ENCODE assay signal across 23 cellular contexts in the genomic region with DNA sequence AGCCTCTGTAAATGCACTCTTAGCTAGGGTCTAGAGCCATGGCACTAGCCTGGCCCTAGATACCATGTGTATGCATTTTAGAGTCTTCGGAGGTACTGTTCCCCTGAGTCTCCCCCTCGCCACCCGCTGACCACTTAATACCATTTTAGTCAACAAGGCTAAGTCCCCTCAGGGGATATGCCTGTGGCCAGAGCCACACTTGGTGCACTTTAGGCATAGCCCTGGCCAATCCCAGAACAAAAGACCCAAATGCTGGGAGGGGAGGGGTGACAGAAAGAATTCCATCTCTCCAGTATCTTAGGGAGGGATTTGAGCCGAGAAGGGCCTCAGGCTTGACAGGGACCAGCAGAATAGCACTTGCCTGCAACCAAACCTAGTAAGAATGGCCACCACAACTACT. TPM values are rescaled to one million over a fixed set of nuclear protein-coding genes. Genes with fewer than 3 reads are reported as not detected.
DNase-seq lines count a peak whose midpoint lies in the region; ATAC-seq and TF ChIP-seq lines count a peak whose summit lies in the region.
"Had no signal": no experiment of that assay in that cellular context is flagged by ENCODE, and none has a peak within 500 bp of the region (broad histone marks: within the 10 kb centered on the region; RNA-seq: fewer than 3 reads in every experiment).

No MANE protein-coding gene starts in this region.

- H3K9me3 ChIP-seq in tibial artery, result no peaks in the 10 kb centered on the region
- H3K9me3 ChIP-seq: left lung, prostate gland, spleen, transverse colon had no signal

- H3K4me3 ChIP-seq in H7 (ENCODE audit: insufficient read depth, low read depth, low read length) (no peak overlapping the region), tibial artery (no peak overlapping the region)
- H3K4me3 ChIP-seq: K562 had no signal

- peaks cover 0 to 16% (median 3%) of the 10 kb centered on the region in 4 donors for H3K4me1 ChIP-seq in tibial artery
- H3K4me1 ChIP-seq: prostate gland had no signal

- H3K27ac Mint-ChIP-seq in activated CD4-positive, alpha-beta T cell treated with anti-CD3 and anti-CD28 coated beads, Interleukin-2, amount 10 ng/mL, durations not matched to agents 24 days and 14 days, result no peak overlapping the region
- no peak overlapping the region for H3K27ac Mint-ChIP-seq in activated T-helper 17 cell treated with anti-CD3 and anti-CD28 coated beads, Interleukin-2, amount 50 U/mL, for 72 hours
- peak overlapping the region in 5 of 10 donors; percentile 53 to 69 (median 60) for H3K27ac Mint-ChIP-seq in naive thymus-derived CD8-positive, alpha-beta T cell

- H3K36me3 Mint-ChIP-seq in activated CD4-positive, alpha-beta T cell treated with anti-CD3 and anti-CD28 coated beads, Interleukin-2, amount 10 ng/mL, durations not matched to agents 24 days and 14 days (ENCODE audit: low read depth), result peaks cover 2% of the 10 kb centered on the region
- peaks cover 7% of the 10 kb centered on the region for H3K36me3 Mint-ChIP-seq in activated T-helper 17 cell treated with anti-CD3 and anti-CD28 coated beads, Interleukin-2, amount 50 U/mL, for 72 hours (ENCODE audit: low read depth)
- no peaks in the 10 kb centered on the region for H3K36me3 Mint-ChIP-seq in naive thymus-derived CD8-positive, alpha-beta T cell
- H3K36me3 Mint-ChIP-seq: stimulated activated memory B cell treated with anti-CD40 and anti-IgM and Interleukin-4, amounts not matched to agents 10 μg/mL and 1 μg/mL and 100 μg/mL, for 72 hours had no signal

- peaks cover 16% of the 10 kb centered on the region for H3K4me1 Mint-ChIP-seq in activated CD4-positive, alpha-beta T cell treated with anti-CD3 and anti-CD28 coated beads, Interleukin-2, amount 10 ng/mL, durations not matched to agents 24 days and 14 days
- peaks cover 5% of the 10 kb centered on the region for H3K4me1 Mint-ChIP-seq in activated T-helper 17 cell treated with anti-CD3 and anti-CD28 coated beads, Interleukin-2, amount 50 U/mL, for 72 hours
- H3K4me1 Mint-ChIP-seq in naive thymus-derived CD8-positive, alpha-beta T cell, result peaks cover 7 to 25% (median 23%) of the 10 kb centered on the region in 4 donors

- peak overlapping the region; percentile 88 for H3K4me3 Mint-ChIP-seq in activated CD4-positive, alpha-beta T cell treated with anti-CD3 and anti-CD28 coated beads, Interleukin-2, amount 10 ng/mL, durations not matched to agents 24 days and 14 days
- peak overlapping the region; percentile 84 for H3K4me3 Mint-ChIP-seq in activated T-helper 17 cell treated with anti-CD3 and anti-CD28 coated beads, Interleukin-2, amount 50 U/mL, for 72 hours
- peak overlapping the region; percentile 47 to 90 (median 76) for H3K4me3 Mint-ChIP-seq in naive thymus-derived CD8-positive, alpha-beta T cell

- intact Hi-C loops in activated CD4-positive, alpha-beta T cell treated with anti-CD3 and anti-CD28 coated beads, Interleukin-2, amount 10 ng/mL, durations not matched to agents 24 days and 14 days (cut with micrococcal nuclease), result loop anchor here (2.0 kb wide), 1 partner anchor 21 kb away; no protein-coding TSS in a partner anchor
- intact Hi-C loops in tibial artery (cut with DNase I; ENCODE audit: low total_unique reads), result no loop called here

- H3K9me3 Mint-ChIP-seq in activated CD4-positive, alpha-beta T cell treated with anti-CD3 and anti-CD28 coated beads, Interleukin-2, amount 10 ng/mL, durations not matched to agents 24 days and 14 days, result no peaks in the 10 kb centered on the region
- no peaks in the 10 kb centered on the region for H3K9me3 Mint-ChIP-seq in activated T-helper 17 cell treated with anti-CD3 and anti-CD28 coated beads, Interleukin-2, amount 50 U/mL, for 72 hours
- peaks cover 0 to 2% (median 0%) of the 10 kb centered on the region in 9 donors for H3K9me3 Mint-ChIP-seq in naive thymus-derived CD8-positive, alpha-beta T cell
- H3K9me3 Mint-ChIP-seq: stimulated activated memory B cell treated with anti-CD40 and anti-IgM and Interleukin-4, amounts not matched to agents 10 μg/mL and 1 μg/mL and 100 μg/mL, for 72 hours had no signal

- no peak for DNase-seq in activated CD4-positive, alpha-beta T cell treated with anti-CD3 and anti-CD28 coated beads, Interleukin-2, amount 10 ng/mL, durations not matched to agents 24 days and 14 days
- no peak for DNase-seq in activated CD4-positive, alpha-beta T cell treated with anti-CD3 and anti-CD28 coated beads for 1 hour
- peak; percentile 78 for DNase-seq in H7
- no peak for DNase-seq in naive thymus-derived CD8-positive, alpha-beta T cell
- no peak for DNase-seq in tibial artery
- DNase-seq in NCI-H510A treated with DMSO at 0.1 percent for 48 hours (lab: John Stamatoyannopoulos, UW), result no peak
- DNase-seq: activated CD4-positive, alpha-beta T cell treated with anti-CD3 and anti-CD28 coated beads, Interleukin-2, amount 50 U/mL, for 4 hours; DMS79 treated with DMSO at 0.1 percent for 48 hours; HCEC 1CT; NCI-H1048; NCI-H2081 treated with DMSO at 0.1 percent for 48 hours; NCI-H526 treated with DMSO at 0.1 percent for 48 hours; SHP77 treated with DMSO at 0.1 percent for 48 hours; T-helper 9 cell; transverse colon had no signal

- H3K27me3 Mint-ChIP-seq in activated CD4-positive, alpha-beta T cell treated with anti-CD3 and anti-CD28 coated beads, Interleukin-2, amount 10 ng/mL, durations not matched to agents 24 days and 14 days, result peaks cover 12% of the 10 kb centered on the region
- H3K27me3 Mint-ChIP-seq in activated T-helper 17 cell treated with anti-CD3 and anti-CD28 coated beads, Interleukin-2, amount 50 U/mL, for 72 hours, result no peaks in the 10 kb centered on the region
- H3K27me3 Mint-ChIP-seq in naive thymus-derived CD8-positive, alpha-beta T cell, result peaks cover 0 to 2% (median 0%) of the 10 kb centered on the region in 5 donors
- H3K27me3 Mint-ChIP-seq: stimulated activated memory B cell treated with anti-CD40 and anti-IgM and Interleukin-4, amounts not matched to agents 10 μg/mL and 1 μg/mL and 100 μg/mL, for 72 hours had no signal

- H3K36me3 ChIP-seq in H7 (replicated peaks; ENCODE audit: control insufficient read depth, insufficient read depth, low read length) (no peaks in the 10 kb centered on the region), tibial artery (no peaks in the 10 kb centered on the region)
- H3K36me3 ChIP-seq: left lung, prostate gland, spleen, transverse colon had no signal

- POLR2A ChIA-PET in naive thymus-derived CD8-positive, alpha-beta T cell (lab: Charles Lee), result interaction anchor here (2.1 kb wide), 1 partner anchor 8 kb away, joined by 8 read pairs; no protein-coding TSS in a partner anchor

- H3K27ac ChIP-seq in tibial artery, result no peak overlapping the region
- H3K27ac ChIP-seq: coronary artery, left lung, prostate gland, transverse colon had no signal

- no peak for ATAC-seq in activated T-helper 17 cell treated with anti-CD3 and anti-CD28 coated beads, Interleukin-2, amount 50 U/mL, for 72 hours (replicated peaks)
- ATAC-seq in naive thymus-derived CD8-positive, alpha-beta T cell, result no peak
- no peak for ATAC-seq in GM18520 (IDR thresholded peaks at IDR 0.05; ENCODE audit: unreplicated experiment)
- ATAC-seq: K562; left lung; stimulated activated memory B cell treated with anti-CD40 and anti-IgM and Interleukin-4, amounts not matched to agents 10 μg/mL and 1 μg/mL and 100 μg/mL, for 72 hours had no signal

- peaks cover 80% of the 10 kb centered on the region for H3K27me3 ChIP-seq in H7 (ENCODE audit: control insufficient read depth, insufficient read depth, low read length)
- no peaks in the 10 kb centered on the region for H3K27me3 ChIP-seq in tibial artery
- H3K27me3 ChIP-seq: spleen, transverse colon had no signal

- TF ChIP-seq CTCF in tibial artery (IDR thresholded peaks at IDR 0.05), result no peak

RNA-seq across cellular contexts. Expression of a gene that starts 28.6 kb away (rescaled TPM):
- total RNA-seq in activated CD4-positive, alpha-beta T cell treated with anti-CD3 and anti-CD28 coated beads, Interleukin-2, amount 10 ng/mL, durations not matched to agents 24 days and 14 days, result 8.0 and 9.2 TPM in 2 replicates
- 2.4 and 2.5 TPM in 2 replicates for total RNA-seq in H7 (2014; rRNA removed; shearing (Covaris generic))
- 10 to 100 TPM in 1 of 2 donors, 1 to 10 TPM in 1; 8.4 to 11.7 TPM for total RNA-seq in activated T-helper 17 cell treated with anti-CD3 and anti-CD28 coated beads, Interleukin-2, amount 50 U/mL, for 72 hours
- total RNA-seq in naive thymus-derived CD8-positive, alpha-beta T cell, result 1 to 10 TPM; 8.3 to 9.6 TPM
- 1 to 10 TPM; 1.0 to 1.8 (median 1.1) TPM for polyA plus RNA-seq in naive thymus-derived CD8-positive, alpha-beta T cell

RNA-seq across cellular contexts. Expression of a gene that starts 47.9 kb away (rescaled TPM):
- total RNA-seq in activated CD4-positive, alpha-beta T cell treated with anti-CD3 and anti-CD28 coated beads, Interleukin-2, amount 10 ng/mL, durations not matched to agents 24 days and 14 days, result 57.9 and 58.1 TPM in 2 replicates
- total RNA-seq in H7 (2014; rRNA removed; shearing (Covaris generic)), result 16.2 and 16.3 TPM in 2 replicates
- total RNA-seq in activated T-helper 17 cell treated with anti-CD3 and anti-CD28 coated beads, Interleukin-2, amount 50 U/mL, for 72 hours, result 10 to 100 TPM; 16.8 to 33.3 TPM
- 10 to 100 TPM; 20.6 to 22.1 TPM for total RNA-seq in naive thymus-derived CD8-positive, alpha-beta T cell
- 10 to 100 TPM in 1 of 3 donors, 1 to 10 TPM in 2; 7.3 to 17.0 (median 7.4) TPM for polyA plus RNA-seq in naive thymus-derived CD8-positive, alpha-beta T cell
